ENCODE assay signal across 18 cellular contexts in genomic region chr19:5287066-5287465, GRCh38. TPM values are rescaled to one million over a fixed set of nuclear protein-coding genes. Genes with fewer than 3 reads are reported as not detected.
DNase-seq lines count a peak whose midpoint lies in the region; FAIRE-seq and TF ChIP-seq lines count a peak whose summit lies in the region.
"Had no signal": no experiment of that assay in that cellular context is flagged by ENCODE, and none has a peak within 500 bp of the region (broad histone marks: within the 10 kb centered on the region; RNA-seq: fewer than 3 reads in every experiment).

No MANE protein-coding gene starts in this region.

- peaks cover 19% of the 10 kb centered on the region for H3K4me1 ChIP-seq in MM.1S (ENCODE audit: low read length)

- H3F3A ChIP-seq in MM.1S (ENCODE audit: insufficient read depth, low read length), result no peaks in the 10 kb centered on the region

- DNase-seq in GM12892 (ENCODE audit: insufficient read length) (no peak), MM.1S (no peak), dermis blood vessel endothelial cell (peak; percentile 17), posterior vena cava (ENCODE audit: low spot score) (no peak), DMS114 treated with DMSO at 0.1 percent for 48 hours (lab: John Stamatoyannopoulos, UW; ENCODE audit: unreplicated experiment) (no peak), H4 (ENCODE audit: low spot score) (no peak)
- DNase-seq in activated effector memory CD4-positive, alpha-beta T cell treated with Interleukin-2 at 50 U/mL for 16 hours, result no peak
- DNase-seq: effector memory CD8-positive, alpha-beta T cell; left ventricle myocardium superior; NCI-H1105; NCI-H82; T-helper 2 cell; testis had no signal

- no peak overlapping the region for H3K4me3 ChIP-seq in MM.1S (ENCODE audit: low read length)
- H3K4me3 ChIP-seq: HAP-1, testis had no signal

- no peaks in the 10 kb centered on the region for H3K9me3 Mint-ChIP-seq in stimulated activated naive CD8-positive, alpha-beta T cell treated with anti-CD3 and anti-CD28 coated beads, Interleukin-15, Interleukin-2, amounts not matched to agents 100 ng/mL and 50 ng/mL, for 24 hours
- H3K9me3 Mint-ChIP-seq: activated naive CD4-positive, alpha-beta T cell treated with anti-CD3 and anti-CD28 coated beads, Interleukin-2, amount 50 U/mL, for 72 hours had no signal

- H3K9ac ChIP-seq in MM.1S (ENCODE audit: low read length), result no peak overlapping the region

- no peaks in the 10 kb centered on the region for H3K79me2 ChIP-seq in MM.1S (ENCODE audit: low read length)

- TF ChIP-seq POLR2A in GM12892 (IDR thresholded peaks at IDR 0.05; ENCODE audit: low read depth, low read length), result no peak

- H3K9me2 ChIP-seq in MM.1S (replicated peaks; ENCODE audit: insufficient read depth, low read length), result no peaks in the 10 kb centered on the region

- peak overlapping the region; percentile 27; the same call in 1 of the 2 replicates for H3K4me2 ChIP-seq in MM.1S (ENCODE audit: low read depth, low read length)

- intact Hi-C loops in posterior vena cava (cut with DNase I), result no loop called here

- H3K36me3 Mint-ChIP-seq in stimulated activated naive CD8-positive, alpha-beta T cell treated with anti-CD3 and anti-CD28 coated beads, Interleukin-15, Interleukin-2, amounts not matched to agents 100 ng/mL and 50 ng/mL, for 24 hours (ENCODE audit: low read depth), result no peaks in the 10 kb centered on the region
- H3K36me3 Mint-ChIP-seq: activated naive CD4-positive, alpha-beta T cell treated with anti-CD3 and anti-CD28 coated beads, Interleukin-2, amount 50 U/mL, for 72 hours had no signal

- 0 out of 2 replicates have a peak overlapping the region, but pooled peaks have one; percentile 9 for H2AFZ ChIP-seq in MM.1S (ENCODE audit: low read length)

- no peak for TF ChIP-seq CTCF in MM.1S (IDR thresholded peaks at IDR 0.05; ENCODE audit: low read length)

- no peaks in the 10 kb centered on the region for H3K36me3 ChIP-seq in MM.1S (replicated peaks; ENCODE audit: insufficient read depth, low read length)
- H3K36me3 ChIP-seq: HAP-1 had no signal

- no peaks in the 10 kb centered on the region for H4K20me1 ChIP-seq in MM.1S (ENCODE audit: insufficient read depth, low read length)

- peaks cover 19% of the 10 kb centered on the region for H3K4me1 Mint-ChIP-seq in stimulated activated naive CD8-positive, alpha-beta T cell treated with anti-CD3 and anti-CD28 coated beads, Interleukin-15, Interleukin-2, amounts not matched to agents 100 ng/mL and 50 ng/mL, for 24 hours (ENCODE audit: low read depth)

- FAIRE-seq in GM12892 (lab: Jason Lieb, UNC), result peak; percentile 36

- no peak overlapping the region for H3K27ac ChIP-seq in MM.1S (ENCODE audit: low read length)
- H3K27ac ChIP-seq: C4-2B, testis had no signal

- peak overlapping the region; percentile 41 for H3K27ac Mint-ChIP-seq in stimulated activated naive CD8-positive, alpha-beta T cell treated with anti-CD3 and anti-CD28 coated beads, Interleukin-15, Interleukin-2, amounts not matched to agents 100 ng/mL and 50 ng/mL, for 24 hours
- H3K27ac Mint-ChIP-seq: activated CD4-positive, alpha-beta T cell treated with anti-CD3 and anti-CD28 coated beads for 36 hours; effector memory CD8-positive, alpha-beta T cell had no signal

- no peak overlapping the region for H3K4me3 Mint-ChIP-seq in stimulated activated naive CD8-positive, alpha-beta T cell treated with anti-CD3 and anti-CD28 coated beads, Interleukin-15, Interleukin-2, amounts not matched to agents 100 ng/mL and 50 ng/mL, for 24 hours
- H3K4me3 Mint-ChIP-seq: activated CD4-positive, alpha-beta T cell treated with anti-CD3 and anti-CD28 coated beads for 36 hours; effector memory CD8-positive, alpha-beta T cell had no signal

- no peaks in the 10 kb centered on the region for H3K9me3 ChIP-seq in MM.1S (replicated peaks; ENCODE audit: insufficient read depth, low read length)
- H3K9me3 ChIP-seq: HAP-1, testis had no signal

- peaks cover 81% of the 10 kb centered on the region for H3K27me3 ChIP-seq in MM.1S (replicated peaks; ENCODE audit: insufficient read depth, low read length)
- H3K27me3 ChIP-seq: testis had no signal

- H3K27me3 Mint-ChIP-seq in stimulated activated naive CD8-positive, alpha-beta T cell treated with anti-CD3 and anti-CD28 coated beads, Interleukin-15, Interleukin-2, amounts not matched to agents 100 ng/mL and 50 ng/mL, for 24 hours, result peaks cover 19% of the 10 kb centered on the region

RNA-seq across cellular contexts. Expression of gene PTPRS, which starts 53.5 kb away (rescaled TPM):
- 15.0 TPM for polyA plus RNA-seq in GM12892 (2012; ENCODE audit: missing spikeins)
- total RNA-seq in dermis blood vessel endothelial cell (17.5 and 26.2 TPM in 2 replicates), posterior vena cava (100 to 1,000 TPM; 150 to 263 TPM)
- total RNA-seq in H4 (2014; rRNA removed; shearing (Covaris generic)), result 47.4 and 63.8 TPM in 2 replicates
